In genomic region chr1:94014087-94014486, GRCh38 we compare ENCODE assay signal across 1 cellular context.
TF ChIP-seq lines count a peak whose summit lies in the region.

No MANE protein-coding gene starts in this region.

TF ChIP-seq in K562, 482 proteins besides CTCF, POLR2A, EP300 and RAD21 (continued from another document):
- TF ChIP-seq, protein P1, sequence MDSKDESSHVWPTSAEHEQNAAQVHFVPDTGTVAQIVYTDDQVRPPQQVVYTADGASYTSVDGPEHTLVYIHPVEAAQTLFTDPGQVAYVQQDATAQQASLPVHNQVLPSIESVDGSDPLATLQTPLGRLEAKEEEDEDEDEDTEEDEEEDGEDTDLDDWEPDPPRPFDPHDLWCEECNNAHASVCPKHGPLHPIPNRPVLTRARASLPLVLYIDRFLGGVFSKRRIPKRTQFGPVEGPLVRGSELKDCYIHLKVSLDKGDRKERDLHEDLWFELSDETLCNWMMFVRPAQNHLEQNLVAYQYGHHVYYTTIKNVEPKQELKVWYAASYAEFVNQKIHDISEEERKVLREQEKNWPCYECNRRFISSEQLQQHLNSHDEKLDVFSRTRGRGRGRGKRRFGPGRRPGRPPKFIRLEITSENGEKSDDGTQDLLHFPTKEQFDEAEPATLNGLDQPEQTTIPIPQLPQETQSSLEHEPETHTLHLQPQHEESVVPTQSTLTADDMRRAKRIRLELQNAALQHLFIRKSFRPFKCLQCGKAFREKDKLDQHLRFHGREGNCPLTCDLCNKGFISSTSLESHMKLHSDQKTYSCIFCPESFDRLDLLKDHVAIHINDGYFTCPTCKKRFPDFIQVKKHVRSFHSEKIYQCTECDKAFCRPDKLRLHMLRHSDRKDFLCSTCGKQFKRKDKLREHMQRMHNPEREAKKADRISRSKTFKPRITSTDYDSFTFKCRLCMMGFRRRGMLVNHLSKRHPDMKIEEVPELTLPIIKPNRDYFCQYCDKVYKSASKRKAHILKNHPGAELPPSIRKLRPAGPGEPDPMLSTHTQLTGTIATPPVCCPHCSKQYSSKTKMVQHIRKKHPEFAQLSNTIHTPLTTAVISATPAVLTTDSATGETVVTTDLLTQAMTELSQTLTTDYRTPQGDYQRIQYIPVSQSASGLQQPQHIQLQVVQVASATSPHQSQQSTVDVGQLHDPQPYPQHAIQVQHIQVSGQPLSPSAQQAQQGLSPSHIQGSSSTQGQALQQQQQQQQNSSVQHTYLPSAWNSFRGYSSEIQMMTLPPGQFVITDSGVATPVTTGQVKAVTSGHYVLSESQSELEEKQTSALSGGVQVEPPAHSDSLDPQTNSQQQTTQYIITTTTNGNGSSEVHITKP (IDR thresholded peaks at IDR 0.05; ENCODE audit: partially characterized antibody) = no peak
- TF ChIP-seq CREM (IDR thresholded peaks at IDR 0.05; ENCODE audit: low read depth) (no peak), ZNF668 (CRISPR knock-in tag; IDR thresholded peaks at IDR 0.05) (no peak), NFXL1 (CRISPR knock-in tag; IDR thresholded peaks at IDR 0.05) (no peak), ZNF133 (CRISPR knock-in tag; IDR thresholded peaks at IDR 0.05) (no peak), MTA1 (IDR thresholded peaks at IDR 0.05; ENCODE audit: borderline replicate concordance) (peak; percentile 66; the same call in 1 of the 2 replicates), SRSF7 (optimal IDR thresholded peaks at IDR 0.05; ENCODE audit: low read depth, low read length) (no peak), RBM15 (IDR thresholded peaks at IDR 0.05; ENCODE audit: insufficient read depth, low read length) (no peak), ZBTB26 (CRISPR knock-in tag; IDR thresholded peaks at IDR 0.05) (peak; percentile 67; the same call in 1 of the 2 replicates), MTA3 (IDR thresholded peaks at IDR 0.05; ENCODE audit: borderline replicate concordance) (no peak), SMC3 (conservative IDR thresholded peaks at IDR 0.05; ENCODE audit: insufficient read depth, low read depth, low read length) (no peak), MXI1 (IDR thresholded peaks at IDR 0.05; ENCODE audit: low read depth, low read length) (no peak), WHSC1 (IDR thresholded peaks at IDR 0.05; ENCODE audit: low read length) (no peak), TCF3 (CRISPR knock-in tag; IDR thresholded peaks at IDR 0.05) (no peak), OTX1 (CRISPR knock-in tag; IDR thresholded peaks at IDR 0.05) (0 out of 2 replicates have a peak, but pooled peaks have one; percentile 47), RFX7 (CRISPR knock-in tag; IDR thresholded peaks at IDR 0.05) (no peak), ZNF780A (CRISPR knock-in tag; IDR thresholded peaks at IDR 0.05) (no peak), FOXJ3 (CRISPR knock-in tag; IDR thresholded peaks at IDR 0.05) (no peak), THRB (CRISPR knock-in tag; conservative IDR thresholded peaks at IDR 0.05) (peak; percentile 94), SPI1 (IDR thresholded peaks at IDR 0.05; ENCODE audit: borderline replicate concordance, low read depth, low read length) (no peak), ZNF449 (CRISPR knock-in tag; IDR thresholded peaks at IDR 0.05) (no peak), DIDO1 (tag; IDR thresholded peaks at IDR 0.05; ENCODE audit: low read depth) (0 out of 2 replicates have a peak, but pooled peaks have one; percentile 19), HES1 (IDR thresholded peaks at IDR 0.05; ENCODE audit: low read depth) (no peak), CREB3 (tag; conservative IDR thresholded peaks at IDR 0.05; ENCODE audit: low read depth) (no peak), KLF16 (IDR thresholded peaks at IDR 0.05) (no peak), SRF (CRISPR knock-in tag; IDR thresholded peaks at IDR 0.05) (no peak), RBM34 (IDR thresholded peaks at IDR 0.05; ENCODE audit: borderline replicate concordance, insufficient read depth, low read length) (no peak), ESRRB (CRISPR knock-in tag; IDR thresholded peaks at IDR 0.05; ENCODE audit: borderline replicate concordance) (no peak), ZNF140 (CRISPR knock-in tag; IDR thresholded peaks at IDR 0.05) (no peak), TAF7 (tag; IDR thresholded peaks at IDR 0.05) (peak; percentile 63; the same call in 1 of the 2 replicates), HCFC1 (IDR thresholded peaks at IDR 0.05; ENCODE audit: low read depth, low read length) (no peak), ZNF589 (CRISPR knock-in tag; IDR thresholded peaks at IDR 0.05; ENCODE audit: low read depth) (no peak)
- TF ChIP-seq, protein P2, sequence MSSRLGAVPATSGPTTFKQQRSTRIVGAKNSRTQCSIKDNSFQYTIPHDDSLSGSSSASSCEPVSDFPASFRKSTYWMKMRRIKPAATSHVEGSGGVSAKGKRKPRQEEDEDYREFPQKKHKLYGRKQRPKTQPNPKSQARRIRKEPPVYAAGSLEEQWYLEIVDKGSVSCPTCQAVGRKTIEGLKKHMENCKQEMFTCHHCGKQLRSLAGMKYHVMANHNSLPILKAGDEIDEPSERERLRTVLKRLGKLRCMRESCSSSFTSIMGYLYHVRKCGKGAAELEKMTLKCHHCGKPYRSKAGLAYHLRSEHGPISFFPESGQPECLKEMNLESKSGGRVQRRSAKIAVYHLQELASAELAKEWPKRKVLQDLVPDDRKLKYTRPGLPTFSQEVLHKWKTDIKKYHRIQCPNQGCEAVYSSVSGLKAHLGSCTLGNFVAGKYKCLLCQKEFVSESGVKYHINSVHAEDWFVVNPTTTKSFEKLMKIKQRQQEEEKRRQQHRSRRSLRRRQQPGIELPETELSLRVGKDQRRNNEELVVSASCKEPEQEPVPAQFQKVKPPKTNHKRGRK (tag; IDR thresholded peaks at IDR 0.05) = peak; percentile 98
- TF ChIP-seq, protein P3, sequence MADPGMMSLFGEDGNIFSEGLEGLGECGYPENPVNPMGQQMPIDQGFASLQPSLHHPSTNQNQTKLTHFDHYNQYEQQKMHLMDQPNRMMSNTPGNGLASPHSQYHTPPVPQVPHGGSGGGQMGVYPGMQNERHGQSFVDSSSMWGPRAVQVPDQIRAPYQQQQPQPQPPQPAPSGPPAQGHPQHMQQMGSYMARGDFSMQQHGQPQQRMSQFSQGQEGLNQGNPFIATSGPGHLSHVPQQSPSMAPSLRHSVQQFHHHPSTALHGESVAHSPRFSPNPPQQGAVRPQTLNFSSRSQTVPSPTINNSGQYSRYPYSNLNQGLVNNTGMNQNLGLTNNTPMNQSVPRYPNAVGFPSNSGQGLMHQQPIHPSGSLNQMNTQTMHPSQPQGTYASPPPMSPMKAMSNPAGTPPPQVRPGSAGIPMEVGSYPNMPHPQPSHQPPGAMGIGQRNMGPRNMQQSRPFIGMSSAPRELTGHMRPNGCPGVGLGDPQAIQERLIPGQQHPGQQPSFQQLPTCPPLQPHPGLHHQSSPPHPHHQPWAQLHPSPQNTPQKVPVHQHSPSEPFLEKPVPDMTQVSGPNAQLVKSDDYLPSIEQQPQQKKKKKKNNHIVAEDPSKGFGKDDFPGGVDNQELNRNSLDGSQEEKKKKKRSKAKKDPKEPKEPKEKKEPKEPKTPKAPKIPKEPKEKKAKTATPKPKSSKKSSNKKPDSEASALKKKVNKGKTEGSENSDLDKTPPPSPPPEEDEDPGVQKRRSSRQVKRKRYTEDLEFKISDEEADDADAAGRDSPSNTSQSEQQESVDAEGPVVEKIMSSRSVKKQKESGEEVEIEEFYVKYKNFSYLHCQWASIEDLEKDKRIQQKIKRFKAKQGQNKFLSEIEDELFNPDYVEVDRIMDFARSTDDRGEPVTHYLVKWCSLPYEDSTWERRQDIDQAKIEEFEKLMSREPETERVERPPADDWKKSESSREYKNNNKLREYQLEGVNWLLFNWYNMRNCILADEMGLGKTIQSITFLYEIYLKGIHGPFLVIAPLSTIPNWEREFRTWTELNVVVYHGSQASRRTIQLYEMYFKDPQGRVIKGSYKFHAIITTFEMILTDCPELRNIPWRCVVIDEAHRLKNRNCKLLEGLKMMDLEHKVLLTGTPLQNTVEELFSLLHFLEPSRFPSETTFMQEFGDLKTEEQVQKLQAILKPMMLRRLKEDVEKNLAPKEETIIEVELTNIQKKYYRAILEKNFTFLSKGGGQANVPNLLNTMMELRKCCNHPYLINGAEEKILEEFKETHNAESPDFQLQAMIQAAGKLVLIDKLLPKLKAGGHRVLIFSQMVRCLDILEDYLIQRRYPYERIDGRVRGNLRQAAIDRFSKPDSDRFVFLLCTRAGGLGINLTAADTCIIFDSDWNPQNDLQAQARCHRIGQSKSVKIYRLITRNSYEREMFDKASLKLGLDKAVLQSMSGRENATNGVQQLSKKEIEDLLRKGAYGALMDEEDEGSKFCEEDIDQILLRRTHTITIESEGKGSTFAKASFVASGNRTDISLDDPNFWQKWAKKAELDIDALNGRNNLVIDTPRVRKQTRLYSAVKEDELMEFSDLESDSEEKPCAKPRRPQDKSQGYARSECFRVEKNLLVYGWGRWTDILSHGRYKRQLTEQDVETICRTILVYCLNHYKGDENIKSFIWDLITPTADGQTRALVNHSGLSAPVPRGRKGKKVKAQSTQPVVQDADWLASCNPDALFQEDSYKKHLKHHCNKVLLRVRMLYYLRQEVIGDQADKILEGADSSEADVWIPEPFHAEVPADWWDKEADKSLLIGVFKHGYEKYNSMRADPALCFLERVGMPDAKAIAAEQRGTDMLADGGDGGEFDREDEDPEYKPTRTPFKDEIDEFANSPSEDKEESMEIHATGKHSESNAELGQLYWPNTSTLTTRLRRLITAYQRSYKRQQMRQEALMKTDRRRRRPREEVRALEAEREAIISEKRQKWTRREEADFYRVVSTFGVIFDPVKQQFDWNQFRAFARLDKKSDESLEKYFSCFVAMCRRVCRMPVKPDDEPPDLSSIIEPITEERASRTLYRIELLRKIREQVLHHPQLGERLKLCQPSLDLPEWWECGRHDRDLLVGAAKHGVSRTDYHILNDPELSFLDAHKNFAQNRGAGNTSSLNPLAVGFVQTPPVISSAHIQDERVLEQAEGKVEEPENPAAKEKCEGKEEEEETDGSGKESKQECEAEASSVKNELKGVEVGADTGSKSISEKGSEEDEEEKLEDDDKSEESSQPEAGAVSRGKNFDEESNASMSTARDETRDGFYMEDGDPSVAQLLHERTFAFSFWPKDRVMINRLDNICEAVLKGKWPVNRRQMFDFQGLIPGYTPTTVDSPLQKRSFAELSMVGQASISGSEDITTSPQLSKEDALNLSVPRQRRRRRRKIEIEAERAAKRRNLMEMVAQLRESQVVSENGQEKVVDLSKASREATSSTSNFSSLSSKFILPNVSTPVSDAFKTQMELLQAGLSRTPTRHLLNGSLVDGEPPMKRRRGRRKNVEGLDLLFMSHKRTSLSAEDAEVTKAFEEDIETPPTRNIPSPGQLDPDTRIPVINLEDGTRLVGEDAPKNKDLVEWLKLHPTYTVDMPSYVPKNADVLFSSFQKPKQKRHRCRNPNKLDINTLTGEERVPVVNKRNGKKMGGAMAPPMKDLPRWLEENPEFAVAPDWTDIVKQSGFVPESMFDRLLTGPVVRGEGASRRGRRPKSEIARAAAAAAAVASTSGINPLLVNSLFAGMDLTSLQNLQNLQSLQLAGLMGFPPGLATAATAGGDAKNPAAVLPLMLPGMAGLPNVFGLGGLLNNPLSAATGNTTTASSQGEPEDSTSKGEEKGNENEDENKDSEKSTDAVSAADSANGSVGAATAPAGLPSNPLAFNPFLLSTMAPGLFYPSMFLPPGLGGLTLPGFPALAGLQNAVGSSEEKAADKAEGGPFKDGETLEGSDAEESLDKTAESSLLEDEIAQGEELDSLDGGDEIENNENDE (IDR thresholded peaks at IDR 0.05; ENCODE audit: low read depth, low read length) = no peak
